ENCODE assay signal across 10 cellular contexts in the genomic region with DNA sequence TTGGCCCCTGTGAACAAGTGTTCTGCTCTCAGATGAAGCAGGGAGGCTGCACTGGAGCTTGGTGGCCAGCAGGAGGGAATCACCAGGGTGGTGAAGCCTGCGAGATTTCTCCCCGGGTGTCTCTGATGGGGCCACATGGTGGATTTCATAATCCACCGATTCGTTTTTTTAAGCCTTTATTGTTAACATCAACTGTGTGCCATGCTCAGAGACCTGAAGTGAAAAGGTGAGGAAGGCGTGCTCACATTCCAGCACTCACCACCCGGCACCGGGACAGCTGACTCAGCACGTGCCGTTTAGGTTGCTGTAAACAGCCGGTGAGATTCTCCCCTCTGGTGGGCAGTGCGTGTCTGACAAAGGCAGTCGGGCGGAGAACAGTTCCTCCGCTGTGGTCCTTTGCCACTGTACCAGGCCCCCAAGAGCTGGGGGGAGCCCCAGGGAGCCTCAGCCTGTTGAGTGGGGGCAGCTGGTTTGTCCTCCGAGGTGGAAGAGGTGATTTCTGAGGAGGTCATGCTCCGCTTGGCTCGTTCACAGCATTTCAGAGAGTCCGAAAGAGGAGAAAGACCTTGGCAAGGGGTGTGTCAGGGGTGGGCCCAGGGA.
DNase-seq lines count a peak whose midpoint lies in the region; ATAC-seq and TF ChIP-seq lines count a peak whose summit lies in the region.
"Had no signal": no experiment of that assay in that cellular context is flagged by ENCODE, and none has a peak within 500 bp of the region (broad histone marks: within the 10 kb centered on the region; RNA-seq: fewer than 3 reads in every experiment).

No MANE protein-coding gene starts in this region.

- no peaks in the 10 kb centered on the region for H3K27me3 ChIP-seq in adipocyte (replicated peaks; ENCODE audit: control insufficient read depth, insufficient read depth, low read length)

- no peak for ATAC-seq in GM19328 (IDR thresholded peaks at IDR 0.05; ENCODE audit: unreplicated experiment)

- H3K4me3 ChIP-seq in adipocyte (ENCODE audit: low read length), result no peak overlapping the region

- no peaks in the 10 kb centered on the region for H3K9me3 ChIP-seq in adipocyte (ENCODE audit: control insufficient read depth, low read length)

- no peak overlapping the region for H3K9ac ChIP-seq in adipocyte (ENCODE audit: low read length)

- DNase-seq in AG08396 (ENCODE audit: low spot score) (peak; percentile 69), GM20000 (ENCODE audit: low spot score) (peak; percentile 39), adipocyte (ENCODE audit: low read depth) (peak; percentile 53), kidney tubule cell (ENCODE audit: low spot score) (peak; percentile 81), COR-L47 (lab: John Stamatoyannopoulos, UW) (no peak), globus pallidus (ENCODE audit: low spot score) (no peak), amniotic stem cell (lab: John Stamatoyannopoulos, UW) (no peak)
- DNase-seq: activated CD4-positive, alpha-beta T cell treated with anti-CD3 and anti-CD28 coated beads, Interleukin-2, amount 50 U/mL, for 48 hours; caudate nucleus had no signal

- peaks cover 44% of the 10 kb centered on the region for H3K36me3 ChIP-seq in adipocyte (ENCODE audit: control insufficient read depth, insufficient read depth, low read length, severe bottlenecking)

- peaks cover 17% of the 10 kb centered on the region for H3K4me1 ChIP-seq in adipocyte (ENCODE audit: control insufficient read depth, insufficient read depth, low read length)

- TF ChIP-seq CTCF in GM20000 (IDR thresholded peaks at IDR 0.05; ENCODE audit: extremely low read depth, missing control alignments), result no peak

Comparison
In these comparisons a context has a peak if more than half of its experiments do, and no peak if none do; other contexts are left out.
1. DNase-seq: peak in AG08396 (single experiment), GM20000 (single experiment), adipocyte (single experiment) and kidney tubule cell (single experiment); none in COR-L47 (single experiment), globus pallidus (single experiment) and amniotic stem cell (single experiment).